In genomic region chr12:20119596-20120198, GRCh38 we compare ENCODE assay signal across 7 cellular contexts.
A peak's percentile ranks its signal among the peaks of the same experiment; 100 is the strongest.
DNase-seq lines count a peak whose midpoint lies in the region; ATAC-seq, FAIRE-seq and TF ChIP-seq lines count a peak whose summit lies in the region.
"Not testable (repeated sequence)": the region's sequence is repeated elsewhere in the genome, so short reads cannot be mapped to it uniquely, and the experiment has no call there.

No MANE protein-coding gene starts in this region.

- H3K9me2 ChIP-seq in GM23248 (ENCODE audit: insufficient read depth), result not testable (repeated sequence)

- not testable (repeated sequence) for TF ChIP-seq CTCF in astrocyte (IDR thresholded peaks at IDR 0.05; ENCODE audit: insufficient read depth, low read depth, low read length); endothelial cell of umbilical vein (IDR thresholded peaks at IDR 0.05; ENCODE audit: extremely low read depth in 1 of 2, insufficient read depth in 1 of 2, low read depth in 1 of 2, low read length in 2 of 2); transverse colon (IDR thresholded peaks at IDR 0.05)

- not testable (repeated sequence) for FAIRE-seq in astrocyte (lab: Jason Lieb, UNC); endothelial cell of umbilical vein (lab: Jason Lieb, UNC)
- FAIRE-seq in islet of Langerhans (lab: Jason Lieb, UNC), result peak; percentile 49

- H3K9ac ChIP-seq in GM23248; astrocyte (ENCODE audit: low read length); rectal smooth muscle tissue (ENCODE audit: low read length): not testable (repeated sequence)
- peak overlapping the region; percentile 31 for H3K9ac ChIP-seq in endothelial cell of umbilical vein (replicated peaks; ENCODE audit: extremely low read depth, insufficient read depth, low read length)

- not testable (repeated sequence) for H3K4me3 Mint-ChIP-seq in astrocyte (ENCODE audit: unreplicated experiment)

- H3K9me1 ChIP-seq in endothelial cell of umbilical vein (replicated peaks; ENCODE audit: control insufficient read depth, extremely low read depth, insufficient read depth, low read length), result not testable (repeated sequence)

- not testable (repeated sequence) for TF ChIP-seq EP300 in transverse colon (IDR thresholded peaks at IDR 0.05; ENCODE audit: low read depth)

- H3K79me2 ChIP-seq in GM23248 (ENCODE audit: insufficient read depth); astrocyte (ENCODE audit: insufficient read depth, low read length); endothelial cell of umbilical vein (ENCODE audit: control insufficient read depth, insufficient read depth, low read length): not testable (repeated sequence)

- peak; percentile 72 for ATAC-seq in Right ventricle myocardium inferior

- H3K4me2 ChIP-seq in GM23248 (ENCODE audit: unreplicated experiment); astrocyte (ENCODE audit: low read length): not testable (repeated sequence)
- peak overlapping the region; percentile 35 for H3K4me2 ChIP-seq in endothelial cell of umbilical vein (ENCODE audit: insufficient read depth, low read length)

- not testable (repeated sequence) for H3F3A ChIP-seq in GM23248 (ENCODE audit: insufficient read depth)

- H3K27me3 ChIP-seq in GM23248 (replicated peaks; ENCODE audit: insufficient read depth); astrocyte (ENCODE audit: insufficient read depth, low read length); endothelial cell of umbilical vein (ENCODE audit: control insufficient read depth in 2 of 2, insufficient read depth in 2 of 2, low read length in 2 of 2); rectal smooth muscle tissue (ENCODE audit: control insufficient read depth, insufficient read depth, low read length); transverse colon: not testable (repeated sequence)

- not testable (repeated sequence) for H3K27ac ChIP-seq in GM23248
- H3K27ac ChIP-seq in astrocyte (ENCODE audit: low read depth, low read length) (peak overlapping the region; percentile 36), endothelial cell of umbilical vein (ENCODE audit: insufficient read depth, low read depth, low read length) (peak overlapping the region; percentile 41), rectal smooth muscle tissue (ENCODE audit: low read depth, low read length) (peak overlapping the region; percentile 23), transverse colon (peak overlapping the region in 3 of 4 donors; percentile 4 to 37 (median 17))

- POLR2A ChIA-PET in endothelial cell of umbilical vein (lab: Charles Lee), result not testable (repeated sequence)

- not testable (repeated sequence) for H3K36me3 ChIP-seq in GM23248 (ENCODE audit: low read depth); astrocyte (ENCODE audit: insufficient read depth, low read length); endothelial cell of umbilical vein (ENCODE audit: control insufficient read depth in 2 of 2, extremely low read depth in 1 of 2, insufficient read depth in 2 of 2, low read length in 2 of 2); rectal smooth muscle tissue (ENCODE audit: control insufficient read depth, insufficient read depth, low read length); transverse colon

- H2AFZ ChIP-seq in GM23248; astrocyte (ENCODE audit: low read depth, low read length): not testable (repeated sequence)
- peak overlapping the region; percentile 9 for H2AFZ ChIP-seq in endothelial cell of umbilical vein (ENCODE audit: low read depth, low read length)

- intact Hi-C loops in endothelial cell of umbilical vein (cut with micrococcal nuclease); Right ventricle myocardium inferior (cut with DNase I); transverse colon (cut with DNase I; ENCODE audit: low total_unique reads): not testable (repeated sequence)

- in situ Hi-C loops in GM23248 (cut with MboI); transverse colon (cut with MboI; ENCODE audit: low pct_ligation_motif_present in 1 of 4, low pct_unique_long_range_greater_than_20kb in 1 of 4, low sequenced_read_pairs in 3 of 4): not testable (repeated sequence)

- peak; percentile 2 for DNase-seq in GM23248
- DNase-seq in astrocyte (ENCODE audit: low read depth), result peak; percentile 14
- peak; percentile 77 for DNase-seq in endothelial cell of umbilical vein (ENCODE audit: low read depth, low spot score)
- not testable (repeated sequence) for DNase-seq in Right ventricle myocardium inferior (ENCODE audit: missing footprints); transverse colon

- H3K27ac Mint-ChIP-seq in astrocyte (ENCODE audit: unreplicated experiment), result not testable (repeated sequence)

- not testable (repeated sequence) for TF ChIP-seq POLR2A in endothelial cell of umbilical vein (IDR thresholded peaks at IDR 0.05; ENCODE audit: low read depth, low read length); transverse colon (IDR thresholded peaks at IDR 0.05)

- not testable (repeated sequence) for H4K20me1 ChIP-seq in GM23248 (ENCODE audit: insufficient read depth); astrocyte (ENCODE audit: insufficient read depth, low read length); endothelial cell of umbilical vein (replicated peaks; ENCODE audit: control insufficient read depth, extremely low read depth, insufficient read depth, low read length)

- not testable (repeated sequence) for H3K9me3 ChIP-seq in GM23248 (ENCODE audit: low read depth); astrocyte (ENCODE audit: insufficient read depth, low read depth, low read length); endothelial cell of umbilical vein (replicated peaks; ENCODE audit: control insufficient read depth, insufficient read depth, low read length); transverse colon

- H3K4me3 ChIP-seq in GM23248; astrocyte (ENCODE audit: insufficient read depth, low read depth, low read length); endothelial cell of umbilical vein (replicated peaks in 1 of 3; ENCODE audit: insufficient read depth in 1 of 3, low read depth in 1 of 3, low read length in 3 of 3); rectal smooth muscle tissue (ENCODE audit: low read length); transverse colon: not testable (repeated sequence)

- H3K9me3 Mint-ChIP-seq in astrocyte (ENCODE audit: unreplicated experiment), result not testable (repeated sequence)

- H3K27me3 Mint-ChIP-seq in astrocyte (ENCODE audit: low read depth, unreplicated experiment), result not testable (repeated sequence)

- not testable (repeated sequence) for BruUV-seq in endothelial cell of umbilical vein (replicated peaks; lab: Mats Ljungman, UMichigan)

- not testable (repeated sequence) for H3K36me3 Mint-ChIP-seq in astrocyte (ENCODE audit: low read depth, unreplicated experiment)

- CTCF ChIA-PET in endothelial cell of umbilical vein (lab: Charles Lee), result interaction anchor here (0.7 to 1.1 kb wide), 3 partner anchors 10 to 173 kb away, joined by 3 to 5 read pairs (median 4); no protein-coding TSS in a partner anchor

- not testable (repeated sequence) for H3K4me1 Mint-ChIP-seq in astrocyte (ENCODE audit: low read depth, unreplicated experiment)

- WGBS in GM23248 (ENCODE audit: low coverage in 1 of 2, low lambda C conversion rate in 2 of 2, missing lambda C conversion rate in 2 of 2), 2 experiments, result 48 to 50% methylated on average over 10 of the region's 10 CpGs
- WGBS in transverse colon (ENCODE audit: low coverage in 1 of 2), 2 donors, result 73 to 79% methylated on average over 5 to 10 of the region's 10 CpGs

- dilution Hi-C loops in endothelial cell of umbilical vein (cut with MboI; ENCODE audit: extremely low pct_ligation_motif_present, low sequenced_read_pairs), result not testable (repeated sequence)

- not testable (repeated sequence) for H3K4me1 ChIP-seq in GM23248 (ENCODE audit: insufficient read depth); astrocyte (ENCODE audit: insufficient read depth, low read length); endothelial cell of umbilical vein (ENCODE audit: control insufficient read depth, extremely low read depth, insufficient read depth, low read length); rectal smooth muscle tissue (ENCODE audit: control insufficient read depth, insufficient read depth, low read length); transverse colon
